1 cellular context compared by ENCODE assay signal in the genomic region with DNA sequence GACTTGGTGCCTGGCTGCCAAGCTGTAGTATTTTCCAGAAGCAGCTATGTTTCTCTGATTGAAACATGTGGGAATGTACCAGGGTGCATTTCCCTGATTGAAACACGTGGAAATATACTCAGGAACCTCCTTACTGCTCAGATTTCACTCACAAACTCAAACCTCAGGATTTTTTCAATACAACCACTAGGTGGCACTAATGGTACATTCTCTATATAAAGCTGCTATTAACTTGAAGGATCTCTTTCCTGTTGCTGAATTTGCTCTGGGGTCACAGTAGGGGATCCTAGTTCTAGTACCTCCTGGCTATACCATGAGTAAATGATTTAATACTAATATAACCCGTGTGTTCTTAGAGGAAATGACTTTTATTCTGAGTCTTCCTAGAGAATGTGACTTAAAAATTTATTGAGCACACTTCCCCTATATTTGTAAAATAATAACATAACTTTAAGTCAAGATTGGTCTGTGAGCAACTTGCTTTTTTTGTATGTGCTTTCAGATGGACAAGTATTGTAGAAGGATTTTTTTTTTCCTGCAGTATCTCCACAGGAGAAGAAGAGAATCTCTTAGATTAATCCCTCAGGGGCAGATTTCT.
TF ChIP-seq lines count a peak whose summit lies in the region.

No MANE protein-coding gene starts in this region.

TF ChIP-seq in HCT116, 20 proteins besides CTCF, POLR2A, EP300 and RAD21 (continued from another document):
- TF ChIP-seq, protein P1, sequence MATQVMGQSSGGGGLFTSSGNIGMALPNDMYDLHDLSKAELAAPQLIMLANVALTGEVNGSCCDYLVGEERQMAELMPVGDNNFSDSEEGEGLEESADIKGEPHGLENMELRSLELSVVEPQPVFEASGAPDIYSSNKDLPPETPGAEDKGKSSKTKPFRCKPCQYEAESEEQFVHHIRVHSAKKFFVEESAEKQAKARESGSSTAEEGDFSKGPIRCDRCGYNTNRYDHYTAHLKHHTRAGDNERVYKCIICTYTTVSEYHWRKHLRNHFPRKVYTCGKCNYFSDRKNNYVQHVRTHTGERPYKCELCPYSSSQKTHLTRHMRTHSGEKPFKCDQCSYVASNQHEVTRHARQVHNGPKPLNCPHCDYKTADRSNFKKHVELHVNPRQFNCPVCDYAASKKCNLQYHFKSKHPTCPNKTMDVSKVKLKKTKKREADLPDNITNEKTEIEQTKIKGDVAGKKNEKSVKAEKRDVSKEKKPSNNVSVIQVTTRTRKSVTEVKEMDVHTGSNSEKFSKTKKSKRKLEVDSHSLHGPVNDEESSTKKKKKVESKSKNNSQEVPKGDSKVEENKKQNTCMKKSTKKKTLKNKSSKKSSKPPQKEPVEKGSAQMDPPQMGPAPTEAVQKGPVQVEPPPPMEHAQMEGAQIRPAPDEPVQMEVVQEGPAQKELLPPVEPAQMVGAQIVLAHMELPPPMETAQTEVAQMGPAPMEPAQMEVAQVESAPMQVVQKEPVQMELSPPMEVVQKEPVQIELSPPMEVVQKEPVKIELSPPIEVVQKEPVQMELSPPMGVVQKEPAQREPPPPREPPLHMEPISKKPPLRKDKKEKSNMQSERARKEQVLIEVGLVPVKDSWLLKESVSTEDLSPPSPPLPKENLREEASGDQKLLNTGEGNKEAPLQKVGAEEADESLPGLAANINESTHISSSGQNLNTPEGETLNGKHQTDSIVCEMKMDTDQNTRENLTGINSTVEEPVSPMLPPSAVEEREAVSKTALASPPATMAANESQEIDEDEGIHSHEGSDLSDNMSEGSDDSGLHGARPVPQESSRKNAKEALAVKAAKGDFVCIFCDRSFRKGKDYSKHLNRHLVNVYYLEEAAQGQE (IDR thresholded peaks at IDR 0.05; ENCODE audit: low read depth): no peak
- TF ChIP-seq EZH2phosphoT487 (IDR thresholded peaks at IDR 0.05; ENCODE audit: borderline replicate concordance): no peak
